8 cellular contexts compared by ENCODE assay signal in the genomic region with DNA sequence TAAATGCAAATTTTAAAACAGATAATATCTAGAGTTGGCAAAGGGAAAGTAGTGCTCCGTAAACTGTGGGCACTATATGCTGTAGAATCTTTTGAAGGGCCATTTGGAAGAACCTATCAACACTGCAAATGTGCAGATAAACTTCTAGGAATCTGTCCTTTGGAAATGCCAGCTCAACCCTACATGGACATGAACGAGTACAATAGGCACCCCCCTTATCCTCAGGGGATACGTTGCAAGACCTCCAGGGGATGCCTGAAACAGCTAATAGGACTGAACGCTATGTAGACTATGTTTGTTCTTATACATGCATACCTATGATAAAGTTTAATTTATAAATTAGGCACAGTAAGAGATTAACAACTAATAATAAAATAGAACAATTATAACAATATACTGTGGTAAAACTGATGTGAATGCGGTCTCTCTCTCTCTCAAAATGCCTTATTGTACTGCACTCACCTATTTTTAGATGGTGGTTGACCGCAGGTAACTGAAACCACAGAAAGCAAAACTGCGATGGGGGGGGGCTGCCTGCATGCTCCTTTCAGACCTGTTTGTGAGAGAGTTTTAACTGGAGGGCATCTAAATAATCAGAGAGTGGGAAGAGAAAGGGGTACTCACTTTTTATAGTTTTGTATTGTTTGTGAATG. TPM values are rescaled to one million over a fixed set of nuclear protein-coding genes. Genes with fewer than 3 reads are reported as not detected.
A peak's percentile ranks its signal among the peaks of the same experiment; 100 is the strongest.
DNase-seq lines count a peak whose midpoint lies in the region; ATAC-seq and TF ChIP-seq lines count a peak whose summit lies in the region.
"Not testable (repeated sequence)": the region's sequence is repeated elsewhere in the genome, so short reads cannot be mapped to it uniquely, and the experiment has no call there.

No MANE protein-coding gene starts in this region.

- ATAC-seq in GM21526 (IDR thresholded peaks at IDR 0.05; ENCODE audit: low FRiP score, unreplicated experiment) (peak; percentile 41), HG03354 (IDR thresholded peaks at IDR 0.05; ENCODE audit: poor library complexity, severe bottlenecking, unreplicated experiment) (peak; percentile 51)
- peak in 1 of 2 donors; percentile 31 for ATAC-seq in natural killer cell treated with Interleukin-12 subunit alpha and Interleukin-12 subunit beta and Interleukin-15 and Interleukin-18, amount 100 ng/mL, for 72 hours

- H3K4me1 Mint-ChIP-seq in natural killer cell treated with Interleukin-12 subunit alpha and Interleukin-12 subunit beta and Interleukin-15 and Interleukin-18, amount 100 ng/mL, for 72 hours (ENCODE audit: low read depth in 2 of 2), result peaks cover 47 to 58% of the 10 kb centered on the region in 2 donors

- peaks cover 11 to 26% of the 10 kb centered on the region in 2 donors for H3K27me3 Mint-ChIP-seq in natural killer cell treated with Interleukin-12 subunit alpha and Interleukin-12 subunit beta and Interleukin-15 and Interleukin-18, amount 100 ng/mL, for 72 hours

- not testable (repeated sequence) for H3K36me3 ChIP-seq in GM06990 (ENCODE audit: control insufficient read depth, insufficient read depth, low read length)

- peak overlapping the region; percentile 35 for H3K4me3 ChIP-seq in GM06990 (replicated peaks; ENCODE audit: low read depth, low read length)

- H3K36me3 Mint-ChIP-seq in natural killer cell treated with Interleukin-12 subunit alpha and Interleukin-12 subunit beta and Interleukin-15 and Interleukin-18, amount 100 ng/mL, for 72 hours, result not testable (repeated sequence)

- TF ChIP-seq CTCF in GM06990 (IDR thresholded peaks at IDR 0.05; ENCODE audit: insufficient read depth, low read length, poor library complexity, severe bottlenecking), result not testable (repeated sequence)

- DNase-seq in GM06990 (ENCODE audit: extremely low read depth, insufficient read length); natural killer cell treated with Interleukin-12 subunit alpha and Interleukin-12 subunit beta and Interleukin-15 and Interleukin-18, amount 100 ng/mL, for 72 hours (ENCODE audit: low spot score): not testable (repeated sequence)
- peak; percentile 77 for DNase-seq in NOMO-1 treated with DMSO at 0.1 percent for 48 hours (lab: John Stamatoyannopoulos, UW; ENCODE audit: unreplicated experiment)
- DNase-seq in activated CD4-positive, alpha-beta T cell treated with anti-CD3 and anti-CD28 coated beads for 4 hours, result peak; percentile 48 to 57
- peak; percentile 90 for DNase-seq in activated effector memory CD4-positive, alpha-beta T cell treated with anti-CD3 and anti-CD28 coated beads, Interleukin-2, amount 50 U/mL, for 16 hours
- DNase-seq in stimulated activated CD8-positive, alpha-beta memory T cell treated with anti-CD3 and anti-CD28 coated beads, Interleukin-7, amount 100 ng/mL, for 1 hour (ENCODE audit: low read depth in 2 of 2), result peak; percentile 30 to 53

- peak overlapping the region in 1 of 2 donors; percentile 41 for H3K27ac Mint-ChIP-seq in natural killer cell treated with Interleukin-12 subunit alpha and Interleukin-12 subunit beta and Interleukin-15 and Interleukin-18, amount 100 ng/mL, for 72 hours

- H3K4me3 Mint-ChIP-seq in natural killer cell treated with Interleukin-12 subunit alpha and Interleukin-12 subunit beta and Interleukin-15 and Interleukin-18, amount 100 ng/mL, for 72 hours, result peak overlapping the region; percentile 67

- not testable (repeated sequence) for H3K27me3 ChIP-seq in GM06990 (replicated peaks; ENCODE audit: control insufficient read depth, insufficient read depth, low read length)

- not testable (repeated sequence) for H3K9me3 Mint-ChIP-seq in natural killer cell treated with Interleukin-12 subunit alpha and Interleukin-12 subunit beta and Interleukin-15 and Interleukin-18, amount 100 ng/mL, for 72 hours

RNA-seq across cellular contexts. Expression of a gene that starts 59.5 kb away (rescaled TPM):
- total RNA-seq in natural killer cell treated with Interleukin-12 subunit alpha and Interleukin-12 subunit beta and Interleukin-15 and Interleukin-18, amount 100 ng/mL, for 72 hours, result 10 to 100 TPM; 49.6 to 58.7 TPM
